Comparison of ENCODE assay signal across 8 cellular contexts in the genomic region with DNA sequence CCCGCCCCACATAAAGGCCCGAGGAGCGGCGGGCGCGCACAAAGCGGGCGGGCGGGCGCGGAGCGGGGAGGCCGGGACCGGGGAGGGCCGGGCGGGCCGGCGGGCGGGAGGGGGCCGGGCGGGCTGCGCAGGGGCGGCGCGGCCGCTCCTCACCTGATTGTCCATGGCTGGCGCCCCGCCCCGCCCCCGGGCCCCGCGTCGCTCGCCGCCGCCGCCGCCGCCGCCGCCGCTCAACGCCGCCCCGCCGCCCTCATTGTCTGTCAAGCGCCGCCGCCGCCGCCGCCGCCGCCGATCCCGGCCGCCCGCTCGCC. TPM values are rescaled to one million over a fixed set of nuclear protein-coding genes. Genes with fewer than 3 reads are reported as not detected.
DNase-seq lines count a peak whose midpoint lies in the region; ATAC-seq, FAIRE-seq and TF ChIP-seq lines count a peak whose summit lies in the region.

No MANE protein-coding gene starts in this region.

- H3K36me3 ChIP-seq in HepG2 (replicated peaks in 1 of 2; ENCODE audit: control insufficient read depth in 1 of 2, insufficient read depth in 2 of 2, low read length in 2 of 2) = peaks cover 0 to 9% of the 10 kb centered on the region in 2 experiments; a peak in 2 of 5 replicates
- no peaks in the 10 kb centered on the region for H3K36me3 ChIP-seq in vagina

- intact Hi-C loops in activated CD4-positive, alpha-beta memory T cell treated with anti-CD3 and anti-CD28 coated beads for 36 hours (cut with micrococcal nuclease) = no loop called here
- intact Hi-C loops in HepG2 (cut with micrococcal nuclease; ENCODE audit: unreplicated experiment) (no loop called here), vagina (cut with DNase I) (loop anchor here (5.0 kb wide), 1 partner anchor 222 kb away; no protein-coding TSS in a partner anchor)

- TF ChIP-seq EP300 in HepG2 (IDR thresholded peaks at IDR 0.05; ENCODE audit: low read depth in 2 of 2, low read length in 2 of 2) (no peak), HepG2 (CRISPR knock-in tag; IDR thresholded peaks at IDR 0.05; ENCODE audit: borderline replicate concordance) (no peak)

- peak overlapping the region; percentile 90; the same call in 1 of the 2 replicates for H3K4me2 ChIP-seq in HepG2 (ENCODE audit: low read depth, low read length)

- H3K4me1 Mint-ChIP-seq in activated CD4-positive, alpha-beta memory T cell treated with anti-CD3 and anti-CD28 coated beads for 36 hours (ENCODE audit: low read depth) = peaks cover 36% of the 10 kb centered on the region

- ATAC-seq in HG02763 (IDR thresholded peaks at IDR 0.05; ENCODE audit: unreplicated experiment) (peak; percentile 27), HepG2 (no peak), GM18861 (IDR thresholded peaks at IDR 0.05; ENCODE audit: unreplicated experiment) (no peak)

- H3K27ac Mint-ChIP-seq in activated CD4-positive, alpha-beta memory T cell treated with anti-CD3 and anti-CD28 coated beads for 36 hours = no peak overlapping the region

- H3K4me1 ChIP-seq in HepG2 (ENCODE audit: insufficient read depth, low read length) (peaks cover 48% of the 10 kb centered on the region), vagina (peaks cover 47% of the 10 kb centered on the region)

- H3K9me3 ChIP-seq in HepG2 (ENCODE audit: low read length) (no peaks in the 10 kb centered on the region), vagina (no peaks in the 10 kb centered on the region)

- H4K20me1 ChIP-seq in HepG2 (ENCODE audit: insufficient read depth, low read length) = peaks cover 24% of the 10 kb centered on the region; the same call in 1 of the 2 replicates

- TF ChIP-seq CTCF in GM12865 (IDR thresholded peaks at IDR 0.05; ENCODE audit: insufficient read depth, low read depth, low read length, missing control alignments) = no peak
- TF ChIP-seq CTCF in HepG2 (CRISPR knock-in tag; IDR thresholded peaks at IDR 0.05) = no peak
- no peak for TF ChIP-seq CTCF in vagina (IDR thresholded peaks at IDR 0.05)

- no peaks in the 10 kb centered on the region for H3K27me3 Mint-ChIP-seq in activated CD4-positive, alpha-beta memory T cell treated with anti-CD3 and anti-CD28 coated beads for 36 hours

- BruUV-seq in HepG2 (replicated peaks; lab: Mats Ljungman, UMichigan) = no TSS peak

- POLR2A ChIA-PET in activated CD4-positive, alpha-beta memory T cell treated with anti-CD3 and anti-CD28 coated beads for 36 hours (lab: Charles Lee) = no interaction called here
- POLR2A ChIA-PET in HepG2 (lab: Yijun Ruan, JAX) = no interaction called here

- TF ChIP-seq POLR2A in HepG2 (IDR thresholded peaks at IDR 0.05; ENCODE audit: insufficient read depth in 1 of 2, low read depth in 2 of 2, low read length in 2 of 2) (no peak), vagina (IDR thresholded peaks at IDR 0.05) (no peak)

- H2AFZ ChIP-seq in HepG2 (ENCODE audit: low read length) = no peak overlapping the region

- no peak for DNase-seq in GM12865 (ENCODE audit: low read depth)
- DNase-seq in activated CD4-positive, alpha-beta memory T cell treated with anti-CD3 and anti-CD28 coated beads for 36 hours = no peak
- no peak for DNase-seq in HepG2 (ENCODE audit: low spot score)
- no peak for DNase-seq in vagina (ENCODE audit: extremely low spot score in 2 of 2)
- DNase-seq in AG20443 (ENCODE audit: low spot score) = no peak
- no peak for DNase-seq in NCI-H446 (lab: John Stamatoyannopoulos, UW)

- H3K4me3 ChIP-seq in GM12865 (ENCODE audit: low read depth, low read length) = peak overlapping the region; percentile 81
- peak overlapping the region; percentile 67 to 99 (median 96); a peak in 5 of 6 replicates for H3K4me3 ChIP-seq in HepG2 (replicated peaks in 1 of 3; ENCODE audit: insufficient read depth in 1 of 3, low read depth in 2 of 3, low read length in 3 of 3)
- H3K4me3 ChIP-seq in vagina = peak overlapping the region; percentile 68 to 84

- WGBS in HepG2 (ENCODE audit: low lambda C conversion rate) = 0% methylated on average over 1 of the region's 59 CpGs

- peaks cover 48% of the 10 kb centered on the region for H3K79me2 ChIP-seq in HepG2 (ENCODE audit: insufficient read depth, low read length)

- H3K36me3 Mint-ChIP-seq in activated CD4-positive, alpha-beta memory T cell treated with anti-CD3 and anti-CD28 coated beads for 36 hours = no peaks in the 10 kb centered on the region

- CTCF ChIA-PET in activated CD4-positive, alpha-beta memory T cell treated with anti-CD3 and anti-CD28 coated beads for 36 hours (lab: Charles Lee) = interaction anchor here (0.9 to 1.7 kb wide), 2 partner anchors 61 to 111 kb away, joined by 3 to 7 read pairs; no protein-coding TSS in a partner anchor
- CTCF ChIA-PET in HepG2 (lab: Yijun Ruan, JAX; ENCODE audit: low intra/inter-chr PET ratio, low total read pairs) = no interaction called here

- H3K27ac ChIP-seq in HepG2 (ENCODE audit: extremely low read length, insufficient read depth, low read length) (peak overlapping the region; percentile 65), vagina (peak overlapping the region; percentile 89)

- no peak for TF ChIP-seq RAD21 in HepG2 (CRISPR knock-in tag; IDR thresholded peaks at IDR 0.05)

- peak overlapping the region; percentile 88; the same call in 1 of the 2 replicates for H3K9ac ChIP-seq in HepG2 (ENCODE audit: insufficient read depth, low read depth, low read length)

- no peak for FAIRE-seq in HepG2 (lab: Jason Lieb, UNC)

- H3K4me3 Mint-ChIP-seq in activated CD4-positive, alpha-beta memory T cell treated with anti-CD3 and anti-CD28 coated beads for 36 hours = peak overlapping the region; percentile 41

- no peaks in the 10 kb centered on the region for H3K9me3 Mint-ChIP-seq in activated CD4-positive, alpha-beta memory T cell treated with anti-CD3 and anti-CD28 coated beads for 36 hours

- H3K27me3 ChIP-seq in HepG2 (ENCODE audit: control insufficient read depth in 1 of 2, insufficient read depth in 2 of 2, low read length in 2 of 2) (no peaks in the 10 kb centered on the region), vagina (no peaks in the 10 kb centered on the region)

- in situ Hi-C loops in HepG2 (cut with HindIII; ENCODE audit: extremely low pct_ligation_motif_present, low pct_unique_long_range_greater_than_20kb) = no loop called here

TF ChIP-seq in HepG2, 621 proteins besides CTCF, POLR2A, EP300 and RAD21:
- 0 out of 2 replicates have a peak, but pooled peaks have one; percentile 9 for TF ChIP-seq SIN3A (IDR thresholded peaks at IDR 0.05; ENCODE audit: borderline replicate concordance, low read depth, low read length)
- no peak for TF ChIP-seq PRMT3 (CRISPR knock-in tag; IDR thresholded peaks at IDR 0.05; ENCODE audit: borderline replicate concordance, low read depth)

RNA-seq across cellular contexts. Expression of a gene that starts 0.2 kb away (rescaled TPM):
- 10 to 100 TPM; 35.7 to 37.9 TPM for total RNA-seq in activated CD4-positive, alpha-beta memory T cell treated with anti-CD3 and anti-CD28 coated beads for 36 hours
- 11.6 and 12.2 TPM in 2 replicates for total RNA-seq in HepG2 (2016; rRNA removed; fragmentation: Illumina TruSeq; extraction: Trizol)
- total RNA-seq in HepG2 (2016; cell fraction: cytosol; rRNA removed; fragmentation: Illumina TruSeq; extraction: Trizol; ENCODE audit: low read depth) = 8.6 and 9.6 TPM in 2 replicates
- total RNA-seq in HepG2 (2016; cell fraction: insoluble cytoplasmic fraction; rRNA removed; fragmentation: Illumina TruSeq; extraction: Trizol) = 9.5 and 12.5 TPM in 2 replicates
- total RNA-seq in HepG2 (2016; cell fraction: membrane; rRNA removed; fragmentation: Illumina TruSeq; extraction: Trizol) = 12.7 and 15.3 TPM in 2 replicates
- 8.8 and 10.0 TPM in 2 replicates for total RNA-seq in HepG2 (2016; cell fraction: nucleus; rRNA removed; fragmentation: Illumina TruSeq; extraction: Trizol)
- 11.7 and 12.7 TPM in 2 replicates for polyA plus RNA-seq in HepG2 (2011; rRNA removed)
- polyA plus RNA-seq in HepG2 (2011; cell fraction: cytosol; rRNA removed) = 7.4 and 11.8 TPM in 2 replicates
- 27.2 and 40.6 TPM in 2 replicates for polyA plus RNA-seq in HepG2 (2011; cell fraction: nucleus; rRNA removed)
- 11.3 and 13.5 TPM in 2 replicates for polyA plus RNA-seq in HepG2 (2012)
- 4.7 and 6.0 TPM in 2 replicates for polyA plus RNA-seq in HepG2 (2016; cell fraction: cytosol; fragmentation: Illumina TruSeq; extraction: Trizol; ENCODE audit: low read depth)
- polyA plus RNA-seq in HepG2 (2016; cell fraction: insoluble cytoplasmic fraction; fragmentation: Illumina TruSeq; extraction: Trizol; ENCODE audit: low read depth) = 21.6 and 27.3 TPM in 2 replicates
- 15.1 and 15.5 TPM in 2 replicates for polyA plus RNA-seq in HepG2 (2016; cell fraction: membrane; fragmentation: Illumina TruSeq; extraction: Trizol; ENCODE audit: low read depth)
- polyA plus RNA-seq in HepG2 (2016; cell fraction: nucleus; fragmentation: Illumina TruSeq; extraction: Trizol; ENCODE audit: insufficient read depth, low read depth) = 29.9 and 38.7 TPM in 2 replicates
- 22.8 and 26.1 TPM in 2 replicates for polyA minus RNA-seq in HepG2 (2011; rRNA and poly(A)+ RNA removed; ENCODE audit: low replicate concordance)
- 20.7 and 22.7 TPM in 2 replicates for polyA minus RNA-seq in HepG2 (2011; cell fraction: cytosol; rRNA and poly(A)+ RNA removed)
- 5.4 and 5.6 TPM in 2 replicates for polyA minus RNA-seq in HepG2 (2011; cell fraction: nucleus; rRNA and poly(A)+ RNA removed)
- total RNA-seq in vagina = 25.5 TPM

RNA-seq across cellular contexts. Expression of a gene that starts 53.8 kb away (rescaled TPM):
- under 1 TPM in 1 of 2 experiments, not detected in 1; 0.14 TPM for total RNA-seq in activated CD4-positive, alpha-beta memory T cell treated with anti-CD3 and anti-CD28 coated beads for 36 hours
- total RNA-seq in HepG2 (2016; rRNA removed; fragmentation: Illumina TruSeq; extraction: Trizol) (not detected in 2 replicates), vagina (not detected)
- not detected in 2 replicates for total RNA-seq in HepG2 (2016; cell fraction: cytosol; rRNA removed; fragmentation: Illumina TruSeq; extraction: Trizol; ENCODE audit: low read depth)
- not detected in 2 replicates for total RNA-seq in HepG2 (2016; cell fraction: insoluble cytoplasmic fraction; rRNA removed; fragmentation: Illumina TruSeq; extraction: Trizol)
- total RNA-seq in HepG2 (2016; cell fraction: membrane; rRNA removed; fragmentation: Illumina TruSeq; extraction: Trizol) = not detected in 2 replicates
- not detected in 2 replicates for total RNA-seq in HepG2 (2016; cell fraction: nucleus; rRNA removed; fragmentation: Illumina TruSeq; extraction: Trizol)
- polyA plus RNA-seq in HepG2 (2011; rRNA removed) = not detected in 2 replicates
- not detected in 2 replicates for polyA plus RNA-seq in HepG2 (2011; cell fraction: cytosol; rRNA removed)
- not detected in 2 replicates for polyA plus RNA-seq in HepG2 (2011; cell fraction: nucleus; rRNA removed)
- polyA plus RNA-seq in HepG2 (2012) = not detected in 2 replicates
- polyA plus RNA-seq in HepG2 (2016; cell fraction: cytosol; fragmentation: Illumina TruSeq; extraction: Trizol; ENCODE audit: low read depth) = not detected in 2 replicates
- not detected in 2 replicates for polyA plus RNA-seq in HepG2 (2016; cell fraction: insoluble cytoplasmic fraction; fragmentation: Illumina TruSeq; extraction: Trizol; ENCODE audit: low read depth)
- not detected in 2 replicates for polyA plus RNA-seq in HepG2 (2016; cell fraction: membrane; fragmentation: Illumina TruSeq; extraction: Trizol; ENCODE audit: low read depth)
- polyA plus RNA-seq in HepG2 (2016; cell fraction: nucleus; fragmentation: Illumina TruSeq; extraction: Trizol; ENCODE audit: insufficient read depth, low read depth) = not detected in 2 replicates
- polyA minus RNA-seq in HepG2 (2011; rRNA and poly(A)+ RNA removed; ENCODE audit: low replicate concordance) = not detected in 2 replicates
- not detected in 2 replicates for polyA minus RNA-seq in HepG2 (2011; cell fraction: cytosol; rRNA and poly(A)+ RNA removed)
- polyA minus RNA-seq in HepG2 (2011; cell fraction: nucleus; rRNA and poly(A)+ RNA removed) = not detected in 2 replicates
